Comparison of ENCODE assay signal across 8 cellular contexts in genomic region chr20:58306421-58307261, GRCh38. TPM values are rescaled to one million over a fixed set of nuclear protein-coding genes. Genes with fewer than 3 reads are reported as not detected.
A peak's percentile ranks its signal among the peaks of the same experiment; 100 is the strongest.
DNase-seq lines count a peak whose midpoint lies in the region; ATAC-seq and TF ChIP-seq lines count a peak whose summit lies in the region.

No MANE protein-coding gene starts in this region.

- no peaks in the 10 kb centered on the region for H3K27me3 Mint-ChIP-seq in MCF 10A (ENCODE audit: insufficient read depth, unreplicated experiment)
- no peaks in the 10 kb centered on the region for H3K27me3 Mint-ChIP-seq in activated CD8-positive, alpha-beta T cell treated with anti-CD3 and anti-CD28 coated beads, Interleukin-2, amount 10 ng/mL, durations not matched to agents 7 days and 5 days (ENCODE audit: low read depth)

- peak; percentile 55 for ATAC-seq in activated CD8-positive, alpha-beta T cell treated with anti-CD3 and anti-CD28 coated beads, Interleukin-2, amount 10 ng/mL, durations not matched to agents 7 days and 5 days
- ATAC-seq in HG02678 (IDR thresholded peaks at IDR 0.05; ENCODE audit: unreplicated experiment) (no peak), HG03280 (IDR thresholded peaks at IDR 0.05; ENCODE audit: unreplicated experiment) (no peak)

- CTCF ChIA-PET in MCF 10A (lab: Yijun Ruan, JAX): interaction anchor here (0.7 to 1.5 kb wide), 7 partner anchors 12 to 155 kb away, joined by 3 to 5 read pairs (median 3); no protein-coding TSS in a partner anchor
- CTCF ChIA-PET in activated CD8-positive, alpha-beta T cell treated with anti-CD3 and anti-CD28 coated beads, Interleukin-2, amount 10 ng/mL, durations not matched to agents 7 days and 5 days (lab: Charles Lee): interaction anchor here (0.9 to 1.9 kb wide), 9 partner anchors 10 to 914 kb away, joined by 3 to 12 read pairs (median 5); no protein-coding TSS in a partner anchor

- H3K4me3 ChIP-seq in breast epithelium: no peak overlapping the region

- peak overlapping the region; percentile 21 for H3K4me3 Mint-ChIP-seq in MCF 10A (ENCODE audit: unreplicated experiment)
- peak overlapping the region; percentile 61 for H3K4me3 Mint-ChIP-seq in activated CD8-positive, alpha-beta T cell treated with anti-CD3 and anti-CD28 coated beads, Interleukin-2, amount 10 ng/mL, durations not matched to agents 7 days and 5 days

- H3K27ac Mint-ChIP-seq in MCF 10A (ENCODE audit: low read depth, unreplicated experiment): peak overlapping the region; percentile 77
- H3K27ac Mint-ChIP-seq in activated CD8-positive, alpha-beta T cell treated with anti-CD3 and anti-CD28 coated beads, Interleukin-2, amount 10 ng/mL, durations not matched to agents 7 days and 5 days: peak overlapping the region; percentile 78

- POLR2A ChIA-PET in MCF 10A (lab: Yijun Ruan, JAX): interaction anchor here (0.6 to 1.9 kb wide), 8 partner anchors 11 to 361 kb away, joined by 3 to 5 read pairs (median 3); partner anchors contain the start of gene VAPB
- POLR2A ChIA-PET in activated CD8-positive, alpha-beta T cell treated with anti-CD3 and anti-CD28 coated beads, Interleukin-2, amount 10 ng/mL, durations not matched to agents 7 days and 5 days (lab: Charles Lee): interaction anchor here (0.7 to 2.2 kb wide), 6 partner anchors 69 to 678 kb away, joined by 3 to 18 read pairs (median 4); partner anchors contain the start of genes STX16 and VAPB

- peaks cover 8% of the 10 kb centered on the region for H3K36me3 Mint-ChIP-seq in MCF 10A (ENCODE audit: insufficient read depth, unreplicated experiment)
- peaks cover 28% of the 10 kb centered on the region for H3K36me3 Mint-ChIP-seq in activated CD8-positive, alpha-beta T cell treated with anti-CD3 and anti-CD28 coated beads, Interleukin-2, amount 10 ng/mL, durations not matched to agents 7 days and 5 days (ENCODE audit: low read depth)

- H3K9me3 Mint-ChIP-seq in MCF 10A (ENCODE audit: unreplicated experiment): no peaks in the 10 kb centered on the region
- no peaks in the 10 kb centered on the region for H3K9me3 Mint-ChIP-seq in activated CD8-positive, alpha-beta T cell treated with anti-CD3 and anti-CD28 coated beads, Interleukin-2, amount 10 ng/mL, durations not matched to agents 7 days and 5 days (ENCODE audit: insufficient read depth)

- H3K27ac ChIP-seq in breast epithelium: peak overlapping the region in 1 of 2 donors; percentile 57

- H3K4me1 ChIP-seq in breast epithelium: no peaks in the 10 kb centered on the region

- BruUV-seq in MCF 10A (replicated peaks; lab: Mats Ljungman, UMichigan): TSS peak; percentile 24

- peaks cover 8% of the 10 kb centered on the region for H3K4me1 Mint-ChIP-seq in MCF 10A (ENCODE audit: insufficient read depth, unreplicated experiment)
- H3K4me1 Mint-ChIP-seq in activated CD8-positive, alpha-beta T cell treated with anti-CD3 and anti-CD28 coated beads, Interleukin-2, amount 10 ng/mL, durations not matched to agents 7 days and 5 days (ENCODE audit: low read depth): peaks cover 49% of the 10 kb centered on the region

- H3K36me3 ChIP-seq in breast epithelium: no peaks in the 10 kb centered on the region

- H3K27me3 ChIP-seq in breast epithelium: no peaks in the 10 kb centered on the region

- H3K9me3 ChIP-seq in breast epithelium: no peaks in the 10 kb centered on the region

- intact Hi-C loops in MCF 10A (cut with micrococcal nuclease) (loop anchor here (1.0 to 5.0 kb wide), 3 partner anchors 24 to 346 kb away; partner anchors contain the start of gene STX16), breast epithelium (cut with DNase I; ENCODE audit: low total_unique reads) (no loop called here)

- no peak for TF ChIP-seq POLR2A in breast epithelium (IDR thresholded peaks at IDR 0.05)

- TF ChIP-seq CTCF in MCF 10A (IDR thresholded peaks at IDR 0.05; ENCODE audit: unreplicated experiment): no peak
- TF ChIP-seq CTCF in breast epithelium (IDR thresholded peaks at IDR 0.05): no peak

- DNase-seq in MCF 10A (ENCODE audit: unreplicated experiment) (peak; percentile 85), breast epithelium (ENCODE audit: low spot score in 2 of 2) (no peak), NCI-H2196 treated with DMSO at 0.1 percent for 48 hours (lab: John Stamatoyannopoulos, UW; ENCODE audit: unreplicated experiment) (peak; percentile 11), fibroblast of peridontal ligament (ENCODE audit: extremely low read depth) (peak; percentile 26)
- peak; percentile 62 for DNase-seq in activated CD8-positive, alpha-beta T cell treated with anti-CD3 and anti-CD28 coated beads, Interleukin-2, amount 10 ng/mL, durations not matched to agents 7 days and 5 days
- DNase-seq in stimulated activated CD4-positive, alpha-beta T cell treated with anti-CD3 and anti-CD28 coated beads, TNF-alpha, amount 100 ng/mL, for 24 hours (ENCODE audit: low read depth in 3 of 3): peak; percentile 28 to 60 (median 43)

RNA-seq across cellular contexts. Expression of gene RAB22A, which starts 2.9 kb away (rescaled TPM):
- total RNA-seq in MCF 10A (2022): 18.4 and 18.9 TPM in 2 replicates
- 10 to 100 TPM; 17.7 to 22.4 (median 22.2) TPM for total RNA-seq in breast epithelium
- total RNA-seq in activated CD8-positive, alpha-beta T cell treated with anti-CD3 and anti-CD28 coated beads, Interleukin-2, amount 10 ng/mL, durations not matched to agents 7 days and 5 days: 10 to 100 TPM; 16.0 to 17.3 TPM

Comparison
In these comparisons a context has a peak if more than half of its experiments do, and no peak if none do; other contexts are left out.
1. DNase-seq: peak in MCF 10A (single experiment), NCI-H2196 treated with DMSO at 0.1 percent for 48 hours (single experiment), activated CD8-positive, alpha-beta T cell treated with anti-CD3 and anti-CD28 coated beads, Interleukin-2, amount 10 ng/mL, durations not matched to agents 7 days and 5 days (single experiment), fibroblast of peridontal ligament (single experiment) and stimulated activated CD4-positive, alpha-beta T cell treated with anti-CD3 and anti-CD28 coated beads, TNF-alpha, amount 100 ng/mL, for 24 hours (3 of 3); none in breast epithelium (0 of 2).